23 cellular contexts compared by ENCODE assay signal in the genomic region with DNA sequence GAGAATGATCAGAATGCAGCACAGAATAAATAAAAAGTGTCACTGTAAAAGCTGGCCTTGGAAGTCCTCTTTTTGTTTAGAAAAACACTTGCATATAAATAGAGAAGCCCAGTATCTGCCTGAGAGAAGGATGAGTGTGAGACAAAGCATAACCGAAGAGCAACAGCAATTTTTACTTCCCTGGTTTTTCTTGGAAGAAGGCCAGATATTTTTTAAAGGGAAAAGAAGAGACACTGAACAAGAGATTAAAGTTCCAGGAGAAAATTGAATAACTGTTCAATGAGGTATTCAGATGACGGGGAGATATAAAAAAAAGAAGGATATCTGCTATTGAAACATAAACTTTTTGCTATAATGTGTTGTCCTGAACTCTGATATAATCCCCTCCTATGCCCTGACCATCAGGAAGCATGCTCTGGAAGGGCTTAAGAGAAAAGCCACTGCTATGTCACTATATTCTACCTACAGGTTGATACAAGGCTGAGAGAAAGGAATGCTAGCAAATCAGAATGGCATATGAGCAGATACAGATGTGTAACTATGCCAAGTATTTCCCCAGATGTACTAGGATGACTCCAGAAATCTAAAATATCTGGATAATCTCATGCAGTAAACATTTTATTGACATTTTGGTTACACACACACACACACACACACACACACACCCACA.
DNase-seq lines count a peak whose midpoint lies in the region; ATAC-seq and TF ChIP-seq lines count a peak whose summit lies in the region.
"Had no signal": no experiment of that assay in that cellular context is flagged by ENCODE, and none has a peak within 500 bp of the region (broad histone marks: within the 10 kb centered on the region; RNA-seq: fewer than 3 reads in every experiment).

No MANE protein-coding gene starts in this region.

- H3K79me2 ChIP-seq in GM23338 (replicated peaks; ENCODE audit: insufficient read depth) = no peaks in the 10 kb centered on the region

- intact Hi-C loops in sigmoid colon (cut with DNase I) = loop anchor here (5.0 kb wide), 2 partner anchors 43 to 357 kb away; partner anchors contain the start of gene RBMS3

- peaks cover 0 to 5% (median 0%) of the 10 kb centered on the region in 4 donors for H3K9me3 ChIP-seq in sigmoid colon
- H3K9me3 ChIP-seq: gastroesophageal sphincter, neutrophil, SJCRH30 had no signal

- TF ChIP-seq POLR2A in sigmoid colon (IDR thresholded peaks at IDR 0.05) = no peak

- no peaks in the 10 kb centered on the region for H3F3A ChIP-seq in GM23338 (replicated peaks; ENCODE audit: low read depth)

- TF ChIP-seq CTCF in GM23338 (conservative IDR thresholded peaks at IDR 0.05; ENCODE audit: low read depth in 2 of 2) = no peak
- TF ChIP-seq CTCF in foreskin keratinocyte (conservative IDR thresholded peaks at IDR 0.05) = no peak
- TF ChIP-seq CTCF in sigmoid colon (IDR thresholded peaks at IDR 0.05) = no peak

- H3K4me1 Mint-ChIP-seq in GM23338 = peaks cover 29% of the 10 kb centered on the region
- no peaks in the 10 kb centered on the region for H3K4me1 Mint-ChIP-seq in activated naive CD8-positive, alpha-beta T cell treated with anti-CD3 and anti-CD28 coated beads for 36 hours
- H3K4me1 Mint-ChIP-seq: activated naive CD4-positive, alpha-beta T cell treated with anti-CD3 and anti-CD28 coated beads, Interleukin-2, amount 10 ng/mL, durations not matched to agents 7 days and 5 days; CD8-positive, alpha-beta memory T cell had no signal

- H3K36me3 ChIP-seq in GM23338 (ENCODE audit: insufficient read depth) = no peaks in the 10 kb centered on the region
- H3K36me3 ChIP-seq in sigmoid colon = no peaks in the 10 kb centered on the region
- H3K36me3 ChIP-seq: gastroesophageal sphincter, neutrophil, SJCRH30 had no signal

- no peaks in the 10 kb centered on the region for H4K20me1 ChIP-seq in GM23338 (replicated peaks; ENCODE audit: insufficient read depth)

- peak overlapping the region; percentile 60 for H3K27ac Mint-ChIP-seq in GM23338
- H3K27ac Mint-ChIP-seq in activated naive CD8-positive, alpha-beta T cell treated with anti-CD3 and anti-CD28 coated beads for 36 hours = no peak overlapping the region
- H3K27ac Mint-ChIP-seq: activated CD4-positive, alpha-beta memory T cell treated with anti-CD3 and anti-CD28 coated beads for 36 hours; activated naive CD4-positive, alpha-beta T cell treated with anti-CD3 and anti-CD28 coated beads, Interleukin-2, amount 10 ng/mL, durations not matched to agents 7 days and 5 days; brain; CD8-positive, alpha-beta memory T cell; dendritic cell treated with granulocyte-macrophage colony-stimulating factor and Interleukin-4, amounts not matched to agents 40 ng/mL and 50 ng/mL, for 4 days had no signal

- peaks cover 4% of the 10 kb centered on the region; the same call in 2 of the 3 replicates for H3K36me3 Mint-ChIP-seq in GM23338 (ENCODE audit: low read depth)
- H3K36me3 Mint-ChIP-seq in activated naive CD8-positive, alpha-beta T cell treated with anti-CD3 and anti-CD28 coated beads for 36 hours = no peaks in the 10 kb centered on the region
- H3K36me3 Mint-ChIP-seq: activated CD4-positive, alpha-beta memory T cell treated with anti-CD3 and anti-CD28 coated beads for 36 hours; activated naive CD4-positive, alpha-beta T cell treated with anti-CD3 and anti-CD28 coated beads, Interleukin-2, amount 10 ng/mL, durations not matched to agents 7 days and 5 days; CD8-positive, alpha-beta memory T cell had no signal

- H3K9me2 ChIP-seq in GM23338 (ENCODE audit: insufficient read depth) = no peaks in the 10 kb centered on the region

- H3K4me1 ChIP-seq in GM23338 (ENCODE audit: insufficient read depth) (peaks cover 14% of the 10 kb centered on the region; the same call in 1 of the 2 replicates), foreskin keratinocyte (no peaks in the 10 kb centered on the region), sigmoid colon (peaks cover 0 to 46% (median 29%) of the 10 kb centered on the region in 4 donors)
- H3K4me1 ChIP-seq: SJCRH30 had no signal

- peak; percentile 53 for ATAC-seq in GM23338
- no peak for ATAC-seq in SK-N-SH treated with all-trans-retinoic acid at 6 μM for 48 hours
- ATAC-seq in foreskin keratinocyte = no peak
- no peak for ATAC-seq in GM18909 (IDR thresholded peaks at IDR 0.05; ENCODE audit: poor library complexity, unreplicated experiment)
- no peak for ATAC-seq in GM21825 (IDR thresholded peaks at IDR 0.05; ENCODE audit: unreplicated experiment)
- no peak for ATAC-seq in HG03280 (IDR thresholded peaks at IDR 0.05; ENCODE audit: unreplicated experiment)
- ATAC-seq: gastroesophageal sphincter, left lobe of liver had no signal

- peak overlapping the region; percentile 3; the same call in 1 of the 2 replicates for H3K4me2 ChIP-seq in GM23338
- H3K4me2 ChIP-seq: PC-9 had no signal

- peaks cover 3% of the 10 kb centered on the region; the same call in 1 of the 3 replicates for H3K9me3 Mint-ChIP-seq in GM23338
- no peaks in the 10 kb centered on the region for H3K9me3 Mint-ChIP-seq in activated naive CD8-positive, alpha-beta T cell treated with anti-CD3 and anti-CD28 coated beads for 36 hours
- H3K9me3 Mint-ChIP-seq: activated naive CD4-positive, alpha-beta T cell treated with anti-CD3 and anti-CD28 coated beads, Interleukin-2, amount 10 ng/mL, durations not matched to agents 7 days and 5 days had no signal

- H3K4me3 Mint-ChIP-seq in GM23338 = no peak overlapping the region
- no peak overlapping the region for H3K4me3 Mint-ChIP-seq in activated naive CD8-positive, alpha-beta T cell treated with anti-CD3 and anti-CD28 coated beads for 36 hours
- H3K4me3 Mint-ChIP-seq: activated CD4-positive, alpha-beta memory T cell treated with anti-CD3 and anti-CD28 coated beads for 36 hours; activated naive CD4-positive, alpha-beta T cell treated with anti-CD3 and anti-CD28 coated beads, Interleukin-2, amount 10 ng/mL, durations not matched to agents 7 days and 5 days; brain; CD8-positive, alpha-beta memory T cell; dendritic cell treated with granulocyte-macrophage colony-stimulating factor and Interleukin-4, amounts not matched to agents 40 ng/mL and 50 ng/mL, for 4 days had no signal

- no peak overlapping the region for H3K4me3 ChIP-seq in GM23338
- H3K4me3 ChIP-seq in sigmoid colon = no peak overlapping the region
- H3K4me3 ChIP-seq: gastroesophageal sphincter, PC-9, SJCRH30 had no signal

- H3K27me3 ChIP-seq in GM23338 (ENCODE audit: insufficient read depth) (no peaks in the 10 kb centered on the region), foreskin keratinocyte (no peaks in the 10 kb centered on the region), sigmoid colon (no peaks in the 10 kb centered on the region)
- H3K27me3 ChIP-seq: gastroesophageal sphincter, neutrophil, SJCRH30 had no signal

- no peak overlapping the region for H3K27ac ChIP-seq in GM23338 (ENCODE audit: low read depth)
- H3K27ac ChIP-seq in foreskin keratinocyte = no peak overlapping the region
- H3K27ac ChIP-seq in sigmoid colon = peak overlapping the region in 3 of 4 donors; percentile 48 to 82 (median 78)
- H3K27ac ChIP-seq: gastroesophageal sphincter, neutrophil, PC-9, SJCRH30 had no signal

- H3K27me3 Mint-ChIP-seq in GM23338 (ENCODE audit: insufficient read depth, low read depth, poor library complexity) = no peaks in the 10 kb centered on the region
- peaks cover 10% of the 10 kb centered on the region for H3K27me3 Mint-ChIP-seq in activated naive CD8-positive, alpha-beta T cell treated with anti-CD3 and anti-CD28 coated beads for 36 hours
- H3K27me3 Mint-ChIP-seq: activated CD4-positive, alpha-beta memory T cell treated with anti-CD3 and anti-CD28 coated beads for 36 hours; CD8-positive, alpha-beta memory T cell had no signal

- H2AFZ ChIP-seq in GM23338 = no peak overlapping the region
- H2AFZ ChIP-seq: PC-9 had no signal

- WGBS in sigmoid colon, 2 donors = 49 to 63% methylated on average over 2 of the region's 2 CpGs

- no peak for TF ChIP-seq EP300 in sigmoid colon (IDR thresholded peaks at IDR 0.05)

- no peak for DNase-seq in GM23338 (ENCODE audit: low spot score)
- peak; percentile 10 to 35 for DNase-seq in foreskin keratinocyte
- no peak for DNase-seq in sigmoid colon
- no peak for DNase-seq in activated naive CD8-positive, alpha-beta T cell treated with anti-CD3 and anti-CD28 coated beads for 36 hours
- DNase-seq: activated CD4-positive, alpha-beta memory T cell treated with anti-CD3 and anti-CD28 coated beads for 36 hours; activated naive CD4-positive, alpha-beta T cell treated with anti-CD3 and anti-CD28 coated beads, Interleukin-2, amount 10 ng/mL, durations not matched to agents 7 days and 5 days; CD8-positive, alpha-beta memory T cell; DMS79 treated with DMSO at 0.1 percent for 48 hours; NCI-H146; NCI-H2227 treated with DMSO at 0.1 percent for 48 hours; PC-9; retina; stimulated activated naive CD4-positive, alpha-beta T cell had no signal

TF ChIP-seq in SK-N-SH treated with all-trans-retinoic acid at 6 μM for 48 hours, 23 proteins besides CTCF, POLR2A, EP300 and RAD21 (continues in another document):
- TF ChIP-seq ZFP3 (CRISPR knock-in tag; IDR thresholded peaks at IDR 0.05) (no peak), ESRRG (CRISPR knock-in tag; IDR thresholded peaks at IDR 0.05) (no peak), TOX (CRISPR knock-in tag; IDR thresholded peaks at IDR 0.05; ENCODE audit: borderline replicate concordance) (no peak), PATZ1 (CRISPR knock-in tag; IDR thresholded peaks at IDR 0.05; ENCODE audit: borderline replicate concordance) (no peak), SNAI2 (CRISPR knock-in tag; IDR thresholded peaks at IDR 0.05) (0 out of 2 replicates have a peak, but pooled peaks have one; percentile 18)

Comparison
In these comparisons a context has a peak if more than half of its experiments do, and no peak if none do; other contexts are left out.
1. DNase-seq: peak in foreskin keratinocyte (2 of 2); none in GM23338 (single experiment), sigmoid colon (single experiment) and activated naive CD8-positive, alpha-beta T cell treated with anti-CD3 and anti-CD28 coated beads for 36 hours (single experiment).
2. H3K27ac ChIP-seq: peak in sigmoid colon (3 of 4); none in GM23338 (single experiment) and foreskin keratinocyte (single experiment).